9 cellular contexts compared by ENCODE assay signal in the genomic region with DNA sequence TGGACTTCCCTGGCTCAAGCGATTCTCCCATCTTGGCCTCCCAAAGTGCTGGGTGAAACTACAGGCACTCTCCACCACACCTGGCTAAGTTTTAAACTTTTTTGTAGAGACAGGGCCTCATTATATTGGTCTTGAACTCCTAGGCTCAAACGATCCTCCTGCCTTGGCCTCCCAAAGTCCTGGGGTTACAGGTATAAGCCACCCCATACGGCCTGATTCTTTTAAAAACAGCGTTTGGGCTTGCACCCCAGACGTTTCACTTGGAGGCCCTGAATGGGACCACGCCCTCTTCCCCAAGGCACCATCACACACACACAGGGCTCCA. TPM values are rescaled to one million over a fixed set of nuclear protein-coding genes. Genes with fewer than 3 reads are reported as not detected.
DNase-seq lines count a peak whose midpoint lies in the region; ATAC-seq, FAIRE-seq and TF ChIP-seq lines count a peak whose summit lies in the region.
"Had no signal": no experiment of that assay in that cellular context is flagged by ENCODE, and none has a peak within 500 bp of the region (broad histone marks: within the 10 kb centered on the region; RNA-seq: fewer than 3 reads in every experiment).

No MANE protein-coding gene starts in this region.

- FAIRE-seq in HepG2 (lab: Jason Lieb, UNC) = no peak
- FAIRE-seq: A549 had no signal

- CTCF ChIA-PET in HepG2 (lab: Yijun Ruan, JAX; ENCODE audit: low intra/inter-chr PET ratio, low total read pairs) = interaction anchor here (0.7 to 2.9 kb wide), 7 partner anchors 43 to 371 kb away, joined by 3 to 18 read pairs (median 5); no protein-coding TSS in a partner anchor

- TF ChIP-seq POLR2A in HepG2 (IDR thresholded peaks at IDR 0.05; ENCODE audit: insufficient read depth in 1 of 2, low read depth in 2 of 2, low read length in 2 of 2) (no peak), right lobe of liver (IDR thresholded peaks at IDR 0.05) (no peak), stomach (IDR thresholded peaks at IDR 0.05) (no peak)

- H4K20me1 ChIP-seq in HepG2 (ENCODE audit: insufficient read depth, low read length) = peaks cover 3% of the 10 kb centered on the region; the same call in 1 of the 2 replicates

- H3K4me2 ChIP-seq in HepG2 (ENCODE audit: low read depth, low read length) = no peak overlapping the region
- H3K4me2 ChIP-seq: A549 had no signal

- intact Hi-C loops in HepG2 (cut with micrococcal nuclease; ENCODE audit: unreplicated experiment) (loop anchor here (1.0 to 10.0 kb wide), 2 partner anchors 43 to 323 kb away; no protein-coding TSS in a partner anchor), right lobe of liver (cut with DNase I) (loop anchor here (5.0 to 10.0 kb wide), 2 partner anchors 56 to 63 kb away; no protein-coding TSS in a partner anchor), stomach (cut with DNase I; ENCODE audit: low total_unique reads) (loop anchor here (10.0 kb wide), 1 partner anchor 443 kb away; no protein-coding TSS in a partner anchor)

- H3K27ac Mint-ChIP-seq in T-helper 17 cell = peak overlapping the region; percentile 39

- peaks cover 6 to 40% of the 10 kb centered on the region in 2 experiments; a peak in 4 of 5 replicates for H3K27me3 ChIP-seq in HepG2 (ENCODE audit: control insufficient read depth in 1 of 2, insufficient read depth in 2 of 2, low read length in 2 of 2)
- H3K27me3 ChIP-seq in right lobe of liver = no peaks in the 10 kb centered on the region
- peaks cover 0 to 11% (median 0%) of the 10 kb centered on the region in 3 donors for H3K27me3 ChIP-seq in stomach

- H3K4me3 ChIP-seq in HepG2 (replicated peaks in 1 of 3; ENCODE audit: insufficient read depth in 1 of 3, low read depth in 2 of 3, low read length in 3 of 3) (no peak overlapping the region), right lobe of liver (no peak overlapping the region), stomach (no peak overlapping the region)
- H3K4me3 ChIP-seq: A549 had no signal

- WGBS in HepG2 (ENCODE audit: low lambda C conversion rate) = 25% methylated on average over 6 of the region's 6 CpGs
- WGBS in right lobe of liver (ENCODE audit: insufficient coverage, low coverage, low lambda C conversion rate, missing lambda C conversion rate) = 28% methylated on average over 4 of the region's 6 CpGs
- 31 to 44% (median 38%) methylated on average over 2 to 6 of the region's 6 CpGs for WGBS in stomach, 5 donors

- no peak for TF ChIP-seq EP300 in HepG2 (IDR thresholded peaks at IDR 0.05; ENCODE audit: low read depth in 2 of 2, low read length in 2 of 2)
- no peak for TF ChIP-seq EP300 in HepG2 (CRISPR knock-in tag; IDR thresholded peaks at IDR 0.05; ENCODE audit: borderline replicate concordance)
- TF ChIP-seq EP300 in stomach (IDR thresholded peaks at IDR 0.05) = no peak

- BruUV-seq in HepG2 (replicated peaks; lab: Mats Ljungman, UMichigan) = no TSS peak

- no peaks in the 10 kb centered on the region for H3K36me3 Mint-ChIP-seq in T-helper 17 cell (ENCODE audit: low read depth)

- no peak overlapping the region for H2AFZ ChIP-seq in HepG2 (ENCODE audit: low read length)

- no peaks in the 10 kb centered on the region for H3K79me2 ChIP-seq in HepG2 (ENCODE audit: insufficient read depth, low read length)

- DNase-seq in HepG2 (ENCODE audit: low spot score) = no peak
- DNase-seq in right lobe of liver = no peak
- DNase-seq in T-helper 17 cell = no peak
- DNase-seq in islet precursor cell = peak; percentile 49
- no peak for DNase-seq in iPS-NIHi7 (ENCODE audit: extremely low spot score)
- DNase-seq in stomach = no peak

- in situ Hi-C loops in HepG2 (cut with HindIII; ENCODE audit: extremely low pct_ligation_motif_present, low pct_unique_long_range_greater_than_20kb) = loop anchor here (5.0 kb wide), 1 partner anchor 61 kb away; no protein-coding TSS in a partner anchor

- POLR2A ChIA-PET in HepG2 (lab: Yijun Ruan, JAX) = no interaction called here

- H3K9me3 ChIP-seq in HepG2 (ENCODE audit: low read length) (no peaks in the 10 kb centered on the region), right lobe of liver (no peaks in the 10 kb centered on the region), T-helper 17 cell (ENCODE audit: control insufficient read depth, low read length, poor library complexity, severe bottlenecking) (no peaks in the 10 kb centered on the region), stomach (no peaks in the 10 kb centered on the region)
- H3K9me3 ChIP-seq: A549 had no signal

- no peak overlapping the region for H3K9ac ChIP-seq in HepG2 (ENCODE audit: insufficient read depth, low read depth, low read length)

- no peak for ATAC-seq in HepG2
- ATAC-seq in right lobe of liver = no peak
- ATAC-seq in T-helper 17 cell = no peak
- ATAC-seq in HG02610 (IDR thresholded peaks at IDR 0.05; ENCODE audit: unreplicated experiment) = no peak
- ATAC-seq in GM21390 (IDR thresholded peaks at IDR 0.05; ENCODE audit: unreplicated experiment) = no peak

- no peak for TF ChIP-seq RAD21 in HepG2 (CRISPR knock-in tag; IDR thresholded peaks at IDR 0.05)

- no peak overlapping the region for H3K4me3 Mint-ChIP-seq in T-helper 17 cell

- H3K4me1 Mint-ChIP-seq in T-helper 17 cell = peaks cover 7% of the 10 kb centered on the region

- H3K27me3 Mint-ChIP-seq in T-helper 17 cell = peaks cover 12% of the 10 kb centered on the region

- H3K27ac ChIP-seq in HepG2 (ENCODE audit: extremely low read length, insufficient read depth, low read length) = no peak overlapping the region
- no peak overlapping the region for H3K27ac ChIP-seq in right lobe of liver
- no peak overlapping the region for H3K27ac ChIP-seq in stomach
- H3K27ac ChIP-seq: A549 had no signal

- TF ChIP-seq CTCF in HepG2 (CRISPR knock-in tag; IDR thresholded peaks at IDR 0.05) (no peak), right lobe of liver (IDR thresholded peaks at IDR 0.05) (peak in 1 of 4 donors; percentile 5), stomach (IDR thresholded peaks at IDR 0.05) (peak in 1 of 7 experiments; percentile 3)

- H3K36me3 ChIP-seq in HepG2 (replicated peaks in 1 of 2; ENCODE audit: control insufficient read depth in 1 of 2, insufficient read depth in 2 of 2, low read length in 2 of 2) (no peaks in the 10 kb centered on the region), right lobe of liver (no peaks in the 10 kb centered on the region), stomach (no peaks in the 10 kb centered on the region)

- 0 out of 2 replicates have a peak, but pooled peaks cover 5% of the 10 kb centered on the region for H3K4me1 ChIP-seq in HepG2 (ENCODE audit: insufficient read depth, low read length)
- peaks cover 0 to 15% (median 3%) of the 10 kb centered on the region in 4 donors for H3K4me1 ChIP-seq in right lobe of liver
- H3K4me1 ChIP-seq in stomach = peaks cover 0 to 29% (median 5%) of the 10 kb centered on the region in 4 donors
- H3K4me1 ChIP-seq: A549 had no signal

RNA-seq across cellular contexts. Expression of a gene that starts 29.4 kb away (rescaled TPM):
- total RNA-seq in HepG2 (2016; rRNA removed; fragmentation: Illumina TruSeq; extraction: Trizol) = 48.3 and 61.7 TPM in 2 replicates
- 23.8 and 27.0 TPM in 2 replicates for total RNA-seq in HepG2 (2016; cell fraction: cytosol; rRNA removed; fragmentation: Illumina TruSeq; extraction: Trizol; ENCODE audit: low read depth)
- 48.0 and 66.5 TPM in 2 replicates for total RNA-seq in HepG2 (2016; cell fraction: insoluble cytoplasmic fraction; rRNA removed; fragmentation: Illumina TruSeq; extraction: Trizol)
- 37.7 and 42.3 TPM in 2 replicates for total RNA-seq in HepG2 (2016; cell fraction: membrane; rRNA removed; fragmentation: Illumina TruSeq; extraction: Trizol)
- 23.1 and 24.3 TPM in 2 replicates for total RNA-seq in HepG2 (2016; cell fraction: nucleus; rRNA removed; fragmentation: Illumina TruSeq; extraction: Trizol)
- polyA plus RNA-seq in HepG2 (2011; rRNA removed) = 7.7 and 10.6 TPM in 2 replicates
- 8.9 and 11.0 TPM in 2 replicates for polyA plus RNA-seq in HepG2 (2011; cell fraction: cytosol; rRNA removed)
- 3.9 and 4.5 TPM in 2 replicates for polyA plus RNA-seq in HepG2 (2011; cell fraction: nucleus; rRNA removed)
- polyA plus RNA-seq in HepG2 (2012) = 5.7 and 16.9 TPM in 2 replicates
- 28.1 and 34.5 TPM in 2 replicates for polyA plus RNA-seq in HepG2 (2016; cell fraction: cytosol; fragmentation: Illumina TruSeq; extraction: Trizol; ENCODE audit: low read depth)
- 76.0 and 95.5 TPM in 2 replicates for polyA plus RNA-seq in HepG2 (2016; cell fraction: insoluble cytoplasmic fraction; fragmentation: Illumina TruSeq; extraction: Trizol; ENCODE audit: low read depth)
- polyA plus RNA-seq in HepG2 (2016; cell fraction: membrane; fragmentation: Illumina TruSeq; extraction: Trizol; ENCODE audit: low read depth) = 36.4 and 39.0 TPM in 2 replicates
- 38.9 and 39.5 TPM in 2 replicates for polyA plus RNA-seq in HepG2 (2016; cell fraction: nucleus; fragmentation: Illumina TruSeq; extraction: Trizol; ENCODE audit: insufficient read depth, low read depth)
- polyA minus RNA-seq in HepG2 (2011; rRNA and poly(A)+ RNA removed; ENCODE audit: low replicate concordance) = 7.2 and 33.6 TPM in 2 replicates
- polyA minus RNA-seq in HepG2 (2011; cell fraction: cytosol; rRNA and poly(A)+ RNA removed) = 3.9 and 4.1 TPM in 2 replicates
- polyA minus RNA-seq in HepG2 (2011; cell fraction: nucleus; rRNA and poly(A)+ RNA removed) = 4.7 and 6.2 TPM in 2 replicates
- total RNA-seq in right lobe of liver = 1 to 10 TPM in 4 of 6 experiments, under 1 TPM in 2; 0.49 to 4.7 (median 1.3) TPM
- 1 to 10 TPM in 1 of 2 donors, under 1 TPM in 1; 0.86 to 1.5 TPM for total RNA-seq in T-helper 17 cell
- total RNA-seq in stomach = 1 to 10 TPM in 3 of 5 donors, under 1 TPM in 1, not detected in 1; 0.87 to 2.0 (median 1.9) TPM
- 1 to 10 TPM; 1.5 to 3.6 (median 2.9) TPM for polyA plus RNA-seq in stomach

RNA-seq across cellular contexts. Expression of a gene that starts 32.8 kb away (rescaled TPM):
- total RNA-seq in HepG2 (2016; rRNA removed; fragmentation: Illumina TruSeq; extraction: Trizol) = 0.13 TPM in 1 of 2 replicates, not detected in the other
- total RNA-seq in HepG2 (2016; cell fraction: cytosol; rRNA removed; fragmentation: Illumina TruSeq; extraction: Trizol; ENCODE audit: low read depth) = 0.35 TPM in 1 of 2 replicates, not detected in the other
- not detected in 2 replicates for total RNA-seq in HepG2 (2016; cell fraction: insoluble cytoplasmic fraction; rRNA removed; fragmentation: Illumina TruSeq; extraction: Trizol)
- total RNA-seq in HepG2 (2016; cell fraction: membrane; rRNA removed; fragmentation: Illumina TruSeq; extraction: Trizol) = not detected in 2 replicates
- not detected in 2 replicates for total RNA-seq in HepG2 (2016; cell fraction: nucleus; rRNA removed; fragmentation: Illumina TruSeq; extraction: Trizol)
- polyA plus RNA-seq in HepG2 (2011; rRNA removed) = 0.26 and 0.29 TPM in 2 replicates
- polyA plus RNA-seq in HepG2 (2011; cell fraction: cytosol; rRNA removed) = 0.13 and 0.28 TPM in 2 replicates
- polyA plus RNA-seq in HepG2 (2011; cell fraction: nucleus; rRNA removed) = 0.16 and 0.37 TPM in 2 replicates
- polyA plus RNA-seq in HepG2 (2012) = not detected in 2 replicates
- polyA plus RNA-seq in HepG2 (2016; cell fraction: cytosol; fragmentation: Illumina TruSeq; extraction: Trizol; ENCODE audit: low read depth) = 0.35 and 0.65 TPM in 2 replicates
- not detected in 2 replicates for polyA plus RNA-seq in HepG2 (2016; cell fraction: insoluble cytoplasmic fraction; fragmentation: Illumina TruSeq; extraction: Trizol; ENCODE audit: low read depth)
- 0.33 TPM in 1 of 2 replicates, not detected in the other for polyA plus RNA-seq in HepG2 (2016; cell fraction: membrane; fragmentation: Illumina TruSeq; extraction: Trizol; ENCODE audit: low read depth)
- polyA plus RNA-seq in HepG2 (2016; cell fraction: nucleus; fragmentation: Illumina TruSeq; extraction: Trizol; ENCODE audit: insufficient read depth, low read depth) = not detected in 2 replicates
- 0.44 and 7.8 TPM in 2 replicates for polyA minus RNA-seq in HepG2 (2011; rRNA and poly(A)+ RNA removed; ENCODE audit: low replicate concordance)
- not detected in 2 replicates for polyA minus RNA-seq in HepG2 (2011; cell fraction: cytosol; rRNA and poly(A)+ RNA removed)
- polyA minus RNA-seq in HepG2 (2011; cell fraction: nucleus; rRNA and poly(A)+ RNA removed) = not detected in 2 replicates
- total RNA-seq in right lobe of liver = under 1 TPM in 4 of 6 experiments, not detected in 2; 0.31 to 0.98 (median 0.70) TPM
- 1 to 10 TPM; 4.6 to 7.2 TPM for total RNA-seq in T-helper 17 cell
- 10 to 100 TPM in 1 of 5 donors, 1 to 10 TPM in 2, not detected in 2; 1.1 to 24.9 (median 2.9) TPM for total RNA-seq in stomach
- 10 to 100 TPM in 1 of 3 donors, 1 to 10 TPM in 1, not detected in 1; 4.6 to 12.4 TPM for polyA plus RNA-seq in stomach

Comparison
In these comparisons a context has a peak if more than half of its experiments do, and no peak if none do; other contexts are left out.
1. RNA of a gene that starts 29.4 kb away (total RNA-seq): 23.1 to 66.5 TPM in HepG2; 0.87 to 2.0 TPM in stomach, 0.49 to 4.7 TPM in right lobe of liver and 0.86 to 1.5 TPM in T-helper 17 cell; every median in the first group is over 4 times any median in the second.